9 cellular contexts compared by ENCODE assay signal in genomic region chr6:71349976-71350615, GRCh38.
DNase-seq lines count a peak whose midpoint lies in the region; FAIRE-seq and TF ChIP-seq lines count a peak whose summit lies in the region.
"Had no signal": no experiment of that assay in that cellular context is flagged by ENCODE, and none has a peak within 500 bp of the region (broad histone marks: within the 10 kb centered on the region; RNA-seq: fewer than 3 reads in every experiment).

No MANE protein-coding gene starts in this region.

- no peak overlapping the region for H3K4me2 ChIP-seq in SK-N-SH

- FAIRE-seq in GM12892 (lab: Jason Lieb, UNC) = no peak

- TF ChIP-seq CTCF in SK-N-SH (IDR thresholded peaks at IDR 0.05) = no peak
- TF ChIP-seq CTCF in fibroblast of the aortic adventitia (IDR thresholded peaks at IDR 0.05; ENCODE audit: insufficient read depth, low read length) = no peak
- no peak for TF ChIP-seq CTCF in GM20000 (IDR thresholded peaks at IDR 0.05; ENCODE audit: extremely low read depth, missing control alignments)

- H3K27ac ChIP-seq in SK-N-SH (ENCODE audit: low read depth in 2 of 2, low read length in 1 of 2) = peak overlapping the region in 1 of 2 experiments; percentile 40; a peak in 2 of 4 replicates
- H3K27ac ChIP-seq in rectal smooth muscle tissue (ENCODE audit: low read depth, low read length) = peak overlapping the region; percentile 66

- H4K20me1 ChIP-seq in SK-N-SH (ENCODE audit: insufficient read depth) = no peaks in the 10 kb centered on the region

- no peaks in the 10 kb centered on the region for H3K27me3 ChIP-seq in SK-N-SH (ENCODE audit: insufficient read depth)
- H3K27me3 ChIP-seq in rectal smooth muscle tissue (ENCODE audit: control insufficient read depth, insufficient read depth, low read length) = no peaks in the 10 kb centered on the region

- H3K79me2 ChIP-seq in SK-N-SH (ENCODE audit: insufficient read depth) = no peaks in the 10 kb centered on the region

- TF ChIP-seq RAD21 in SK-N-SH (IDR thresholded peaks at IDR 0.05; ENCODE audit: low read length) = no peak

- H3K9me3 ChIP-seq in SK-N-SH = no peaks in the 10 kb centered on the region

- H3K9me2 ChIP-seq in SK-N-SH = no peaks in the 10 kb centered on the region

- TF ChIP-seq EP300 in SK-N-SH (IDR thresholded peaks at IDR 0.05; ENCODE audit: borderline replicate concordance in 1 of 2, low read depth in 1 of 2, low read length in 1 of 2) = no peak

- TF ChIP-seq POLR2A in GM12892 (IDR thresholded peaks at IDR 0.05; ENCODE audit: low read depth, low read length) = no peak

- peaks cover 3% of the 10 kb centered on the region for H3F3A ChIP-seq in SK-N-SH (replicated peaks; ENCODE audit: insufficient read depth)

- CTCF ChIA-PET in SK-N-SH (lab: Yijun Ruan, JAX) = interaction anchor here (0.7 to 2.9 kb wide), 9 partner anchors 12 to 593 kb away, joined by 3 to 57 read pairs (median 3); no protein-coding TSS in a partner anchor

- POLR2A ChIA-PET in SK-N-SH (lab: Yijun Ruan, JAX) = no interaction called here

- H3K4me3 ChIP-seq in SK-N-SH (ENCODE audit: low read depth in 2 of 2, low read length in 1 of 2) (no peak overlapping the region), fibroblast of the aortic adventitia (ENCODE audit: low read depth, low read length) (no peak overlapping the region), rectal smooth muscle tissue (ENCODE audit: low read length) (no peak overlapping the region)

- H3K4me1 ChIP-seq in SK-N-SH (ENCODE audit: control insufficient read depth in 1 of 2, insufficient read depth in 2 of 2, low read depth in 1 of 2, low read length in 1 of 2) (peaks cover 0 to 3% of the 10 kb centered on the region in 2 experiments; a peak in 3 of 4 replicates), rectal smooth muscle tissue (ENCODE audit: control insufficient read depth, insufficient read depth, low read length) (peaks cover 19% of the 10 kb centered on the region)

- WGBS in SK-N-SH (ENCODE audit: low lambda C conversion rate) = 68% methylated on average over 5 of the region's 5 CpGs

- H3K9ac ChIP-seq in SK-N-SH (no peak overlapping the region), rectal smooth muscle tissue (ENCODE audit: low read length) (no peak overlapping the region)

- H2AFZ ChIP-seq in SK-N-SH (ENCODE audit: low read depth) = peak overlapping the region; percentile 57; the same call in 1 of the 2 replicates

- DNase-seq in CD1c-positive myeloid dendritic cell (ENCODE audit: extremely low spot score) = peak; percentile 30
- no peak for DNase-seq in SK-N-SH
- peak; percentile 87 for DNase-seq in fibroblast of the aortic adventitia (ENCODE audit: low read depth)
- DNase-seq in GM20000 (ENCODE audit: low spot score) = no peak
- no peak for DNase-seq in KG1 (lab: John Stamatoyannopoulos, UW)
- no peak for DNase-seq in GM12892 (ENCODE audit: insufficient read length)
- DNase-seq in activated gamma-delta T cell treated with Interleukin-2 at 50 U/mL for 16 hours = no peak
- DNase-seq: CD4-positive, alpha-beta T cell had no signal

- no peaks in the 10 kb centered on the region for H3K36me3 ChIP-seq in SK-N-SH (replicated peaks in 1 of 2; ENCODE audit: control insufficient read depth in 1 of 2, insufficient read depth in 2 of 2, low read length in 1 of 2)
- no peaks in the 10 kb centered on the region for H3K36me3 ChIP-seq in rectal smooth muscle tissue (ENCODE audit: control insufficient read depth, insufficient read depth, low read length)

TF ChIP-seq in SK-N-SH, 30 proteins besides CTCF, POLR2A, EP300 and RAD21:
- TF ChIP-seq USF2 (IDR thresholded peaks at IDR 0.05; ENCODE audit: borderline replicate concordance, low read depth, low read length) (no peak), FOSL2 (IDR thresholded peaks at IDR 0.05; ENCODE audit: borderline replicate concordance, low read depth) (peak; percentile 15; the same call in 1 of the 2 replicates)

Comparison
In these comparisons a context has a peak if more than half of its experiments do, and no peak if none do; other contexts are left out.
1. DNase-seq: peak in CD1c-positive myeloid dendritic cell (single experiment) and fibroblast of the aortic adventitia (single experiment); none in SK-N-SH (single experiment), GM20000 (single experiment), KG1 (single experiment), GM12892 (single experiment) and activated gamma-delta T cell treated with Interleukin-2 at 50 U/mL for 16 hours (single experiment).